21 cellular contexts compared by ENCODE assay signal in genomic region chr14:88616697-88617096, GRCh38. TPM values are rescaled to one million over a fixed set of nuclear protein-coding genes. Genes with fewer than 3 reads are reported as not detected.
DNase-seq lines count a peak whose midpoint lies in the region; ATAC-seq, FAIRE-seq and TF ChIP-seq lines count a peak whose summit lies in the region.
"Had no signal": no experiment of that assay in that cellular context is flagged by ENCODE, and none has a peak within 500 bp of the region (broad histone marks: within the 10 kb centered on the region; RNA-seq: fewer than 3 reads in every experiment).

No MANE protein-coding gene starts in this region.

- H3K27ac ChIP-seq in GM23248: no peak overlapping the region

- no peaks in the 10 kb centered on the region; the same call in 1 of the 2 replicates for H4K20me1 ChIP-seq in GM23248 (ENCODE audit: insufficient read depth)

- H3K9me3 Mint-ChIP-seq in activated T-cell treated with anti-CD3 and anti-CD28 coated beads, Interleukin-2, amount 50 U/mL, for 24 hours: no peaks in the 10 kb centered on the region
- H3K9me3 Mint-ChIP-seq in activated T-cell treated with anti-CD3 and anti-CD28 coated beads, Interleukin-2, amount 50 U/mL, for 72 hours: no peaks in the 10 kb centered on the region
- H3K9me3 Mint-ChIP-seq in stimulated activated memory B cell treated with anti-CD40 and anti-IgM and Interleukin-4, amounts not matched to agents 10 μg/mL and 1 μg/mL and 100 μg/mL, for 72 hours: no peaks in the 10 kb centered on the region
- H3K9me3 Mint-ChIP-seq: CD4-positive, CD25-positive, alpha-beta regulatory T cell had no signal

- H3K4me1 Mint-ChIP-seq in activated T-cell treated with anti-CD3 and anti-CD28 coated beads, Interleukin-2, amount 50 U/mL, for 24 hours (ENCODE audit: low read depth): peaks cover 17% of the 10 kb centered on the region
- peaks cover 7% of the 10 kb centered on the region for H3K4me1 Mint-ChIP-seq in activated T-cell treated with anti-CD3 and anti-CD28 coated beads, Interleukin-2, amount 50 U/mL, for 72 hours (ENCODE audit: low read depth)
- H3K4me1 Mint-ChIP-seq in stimulated activated memory B cell treated with anti-CD40 and anti-IgM and Interleukin-4, amounts not matched to agents 10 μg/mL and 1 μg/mL and 100 μg/mL, for 72 hours: peaks cover 9% of the 10 kb centered on the region

- H3K9me2 ChIP-seq in GM23248 (ENCODE audit: insufficient read depth): no peaks in the 10 kb centered on the region

- ATAC-seq in activated T-cell treated with anti-CD3 and anti-CD28 coated beads, Interleukin-2, amount 50 U/mL, for 72 hours (replicated peaks in 1 of 2): no peak
- ATAC-seq in stimulated activated memory B cell treated with anti-CD40 and anti-IgM and Interleukin-4, amounts not matched to agents 10 μg/mL and 1 μg/mL and 100 μg/mL, for 72 hours: no peak
- ATAC-seq: GM12878, K562, PC-3 had no signal

- peak overlapping the region; percentile 32 for H3K27ac Mint-ChIP-seq in activated T-cell treated with anti-CD3 and anti-CD28 coated beads, Interleukin-2, amount 50 U/mL, for 24 hours
- H3K27ac Mint-ChIP-seq in activated T-cell treated with anti-CD3 and anti-CD28 coated beads, Interleukin-2, amount 50 U/mL, for 72 hours: no peak overlapping the region
- H3K27ac Mint-ChIP-seq in stimulated activated memory B cell treated with anti-CD40 and anti-IgM and Interleukin-4, amounts not matched to agents 10 μg/mL and 1 μg/mL and 100 μg/mL, for 72 hours: peak overlapping the region; percentile 51
- H3K27ac Mint-ChIP-seq: CD4-positive, CD25-positive, alpha-beta regulatory T cell had no signal

- FAIRE-seq in bronchial epithelial cell (lab: Jason Lieb, UNC): no peak
- FAIRE-seq: A204.1, GM12878, K562 had no signal

- peaks cover 76% of the 10 kb centered on the region for H3K36me3 Mint-ChIP-seq in activated T-cell treated with anti-CD3 and anti-CD28 coated beads, Interleukin-2, amount 50 U/mL, for 24 hours (ENCODE audit: low read depth)
- H3K36me3 Mint-ChIP-seq in activated T-cell treated with anti-CD3 and anti-CD28 coated beads, Interleukin-2, amount 50 U/mL, for 72 hours (ENCODE audit: insufficient read depth in 2 of 2): peaks cover 1 to 17% of the 10 kb centered on the region in 2 donors
- peaks cover 34% of the 10 kb centered on the region for H3K36me3 Mint-ChIP-seq in stimulated activated memory B cell treated with anti-CD40 and anti-IgM and Interleukin-4, amounts not matched to agents 10 μg/mL and 1 μg/mL and 100 μg/mL, for 72 hours

- H3K4me3 Mint-ChIP-seq in activated T-cell treated with anti-CD3 and anti-CD28 coated beads, Interleukin-2, amount 50 U/mL, for 24 hours: no peak overlapping the region
- H3K4me3 Mint-ChIP-seq in activated T-cell treated with anti-CD3 and anti-CD28 coated beads, Interleukin-2, amount 50 U/mL, for 72 hours: no peak overlapping the region
- no peak overlapping the region for H3K4me3 Mint-ChIP-seq in stimulated activated memory B cell treated with anti-CD40 and anti-IgM and Interleukin-4, amounts not matched to agents 10 μg/mL and 1 μg/mL and 100 μg/mL, for 72 hours
- H3K4me3 Mint-ChIP-seq: CD4-positive, CD25-positive, alpha-beta regulatory T cell had no signal

- H3F3A ChIP-seq in GM23248 (ENCODE audit: insufficient read depth): peaks cover 34% of the 10 kb centered on the region

- WGBS in GM23248 (ENCODE audit: low coverage in 1 of 2, low lambda C conversion rate in 2 of 2, missing lambda C conversion rate in 2 of 2), 2 experiments: 100% methylated on average over 1 of the region's 1 CpG

- DNase-seq in activated T-cell treated with anti-CD3 and anti-CD28 coated beads, Interleukin-2, amount 50 U/mL, for 24 hours: no peak
- no peak for DNase-seq in activated T-cell treated with anti-CD3 and anti-CD28 coated beads, Interleukin-2, amount 50 U/mL, for 72 hours
- peak; percentile 71 for DNase-seq in NCI-H69 (lab: John Stamatoyannopoulos, UW)
- DNase-seq in bronchial epithelial cell (ENCODE audit: low read depth): peak; percentile 96
- no peak for DNase-seq in mucosa of gallbladder (ENCODE audit: low spot score)
- no peak for DNase-seq in NCI-H82 treated with DMSO at 0.1 percent for 48 hours (lab: John Stamatoyannopoulos, UW; ENCODE audit: unreplicated experiment)
- DNase-seq in GM23248: no peak
- DNase-seq: BE2C; Caco-2; CD4-positive, CD25-positive, alpha-beta regulatory T cell; DMS153; EL; GOT3; NCI-H187; NCI-H774; PC-3; RPMI8226 had no signal

- H3K4me3 ChIP-seq in bronchial epithelial cell (ENCODE audit: low read depth, low read length): no peak overlapping the region
- no peak overlapping the region for H3K4me3 ChIP-seq in GM23248
- H3K4me3 ChIP-seq: GM12878, K562 had no signal

- no peaks in the 10 kb centered on the region for H3K27me3 ChIP-seq in bronchial epithelial cell (ENCODE audit: control insufficient read depth, insufficient read depth, low read length)
- H3K27me3 ChIP-seq in GM23248 (replicated peaks; ENCODE audit: insufficient read depth): no peaks in the 10 kb centered on the region
- H3K27me3 ChIP-seq: BE2C had no signal

- H3K79me2 ChIP-seq in GM23248 (ENCODE audit: insufficient read depth): no peaks in the 10 kb centered on the region

- H3K9me3 ChIP-seq in GM23248 (ENCODE audit: low read depth): no peaks in the 10 kb centered on the region
- H3K9me3 ChIP-seq: BE2C, Caco-2 had no signal

- TF ChIP-seq CTCF in bronchial epithelial cell (IDR thresholded peaks at IDR 0.05; ENCODE audit: insufficient read depth, low read length, severe bottlenecking): no peak

- no peak overlapping the region for H3K9ac ChIP-seq in GM23248

- H3K36me3 ChIP-seq in bronchial epithelial cell (ENCODE audit: control insufficient read depth, insufficient read depth, low read length) (no peaks in the 10 kb centered on the region), GM23248 (ENCODE audit: low read depth) (peaks cover 20% of the 10 kb centered on the region)

- in situ Hi-C loops in GM23248 (cut with MboI): no loop called here

- H3K4me1 ChIP-seq in GM23248 (ENCODE audit: insufficient read depth): peaks cover 32% of the 10 kb centered on the region
- H3K4me1 ChIP-seq: BE2C had no signal

- H3K4me2 ChIP-seq in GM23248 (ENCODE audit: unreplicated experiment): no peak overlapping the region

- H2AFZ ChIP-seq in GM23248: no peak overlapping the region

- H3K27me3 Mint-ChIP-seq in activated T-cell treated with anti-CD3 and anti-CD28 coated beads, Interleukin-2, amount 50 U/mL, for 24 hours: no peaks in the 10 kb centered on the region
- no peaks in the 10 kb centered on the region for H3K27me3 Mint-ChIP-seq in activated T-cell treated with anti-CD3 and anti-CD28 coated beads, Interleukin-2, amount 50 U/mL, for 72 hours (ENCODE audit: low read depth)
- H3K27me3 Mint-ChIP-seq in stimulated activated memory B cell treated with anti-CD40 and anti-IgM and Interleukin-4, amounts not matched to agents 10 μg/mL and 1 μg/mL and 100 μg/mL, for 72 hours: no peaks in the 10 kb centered on the region
- H3K27me3 Mint-ChIP-seq: CD4-positive, CD25-positive, alpha-beta regulatory T cell had no signal

RNA-seq across cellular contexts. Expression of gene ZC3H14, which starts 53.9 kb away (rescaled TPM):
- total RNA-seq in activated T-cell treated with anti-CD3 and anti-CD28 coated beads, Interleukin-2, amount 50 U/mL, for 72 hours: 10 to 100 TPM; 44.2 to 58.9 TPM
- total RNA-seq in bronchial epithelial cell (41.9 and 42.1 TPM in 2 replicates), mucosa of gallbladder (50.5 TPM)
- total RNA-seq in GM23248 (2014; rRNA removed; shearing (Covaris generic)): 70.0 and 70.1 TPM in 2 replicates
- 65.6 and 67.9 TPM in 2 replicates for polyA plus RNA-seq in GM23248 (2016; fragmentation: Nextera tagmentation; extraction: Ambion mirVana)

Comparison
In these comparisons a context has a peak if more than half of its experiments do, and no peak if none do; other contexts are left out.
1. DNase-seq: peak in NCI-H69 (single experiment) and bronchial epithelial cell (single experiment); none in activated T-cell treated with anti-CD3 and anti-CD28 coated beads, Interleukin-2, amount 50 U/mL, for 24 hours (single experiment), activated T-cell treated with anti-CD3 and anti-CD28 coated beads, Interleukin-2, amount 50 U/mL, for 72 hours (0 of 2), mucosa of gallbladder (single experiment), NCI-H82 treated with DMSO at 0.1 percent for 48 hours (single experiment) and GM23248 (single experiment).